In the genomic region with DNA sequence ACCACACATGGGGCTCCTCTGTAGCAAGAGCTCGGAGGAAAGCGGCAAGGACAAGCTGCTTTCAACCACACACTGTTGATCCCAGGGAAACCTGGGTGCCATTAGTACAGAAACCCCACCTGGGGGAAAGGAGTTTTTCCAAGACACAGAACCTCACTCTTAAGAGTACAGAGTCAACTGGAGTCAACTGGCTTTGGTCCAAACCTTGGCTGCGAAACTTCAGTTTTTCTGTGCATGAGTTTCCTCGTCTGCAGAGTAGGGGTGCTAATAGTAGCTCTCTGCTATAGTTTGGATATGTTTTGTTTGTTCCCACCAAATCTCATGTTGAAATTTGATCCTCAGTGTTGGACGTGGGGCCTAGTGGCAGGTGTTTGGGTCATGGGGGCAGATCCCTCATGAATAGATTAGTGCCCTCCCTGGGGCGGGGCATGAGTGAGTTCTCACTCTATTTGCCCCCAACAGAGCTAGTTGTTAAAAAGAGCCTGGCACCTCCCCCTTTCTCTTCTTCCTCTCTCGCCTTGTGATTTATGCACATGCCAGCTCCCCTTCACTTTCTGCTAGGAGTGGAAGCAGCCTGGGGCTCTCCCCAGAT, we compare ENCODE assay signal across 24 cellular contexts.
"Had no signal": no experiment of that assay in that cellular context is flagged by ENCODE, and none has a peak within 500 bp of the region (broad histone marks: within the 10 kb centered on the region; RNA-seq: fewer than 3 reads in every experiment).

No MANE protein-coding gene starts in this region.

- H3K4me3 Mint-ChIP-seq: activated T-cell treated with anti-CD3 and anti-CD28 coated beads, Interleukin-2, amount 50 U/mL, for 24 hours; activated T-helper 17 cell treated with anti-CD3 and anti-CD28 coated beads, Interleukin-2, amount 50 U/mL, for 72 hours; effector memory CD8-positive, alpha-beta T cell; natural killer cell had no signal

- H3K4me1 Mint-ChIP-seq: activated T-helper 17 cell treated with anti-CD3 and anti-CD28 coated beads, Interleukin-2, amount 50 U/mL, for 72 hours; natural killer cell had no signal

- ATAC-seq: activated naive CD4-positive, alpha-beta T cell treated with anti-CD3 and anti-CD28 coated beads, Interleukin-2, amount 50 U/mL, for 72 hours; activated T-helper 17 cell treated with anti-CD3 and anti-CD28 coated beads, Interleukin-2, amount 50 U/mL, for 72 hours; effector memory CD8-positive, alpha-beta T cell; gastrocnemius medialis; left cardiac atrium; natural killer cell; pancreas; psoas muscle; right cardiac atrium; upper lobe of right lung had no signal

- H3K27me3 Mint-ChIP-seq: activated T-cell treated with anti-CD3 and anti-CD28 coated beads, Interleukin-2, amount 50 U/mL, for 24 hours had no signal

- H3K9me3 Mint-ChIP-seq: activated naive CD4-positive, alpha-beta T cell treated with anti-CD3 and anti-CD28 coated beads, Interleukin-2, amount 50 U/mL, for 72 hours; activated T-cell treated with anti-CD3 and anti-CD28 coated beads, Interleukin-2, amount 50 U/mL, for 24 hours; activated T-helper 17 cell treated with anti-CD3 and anti-CD28 coated beads, Interleukin-2, amount 50 U/mL, for 72 hours; effector memory CD8-positive, alpha-beta T cell; natural killer cell had no signal

- H3K36me3 Mint-ChIP-seq: activated naive CD4-positive, alpha-beta T cell treated with anti-CD3 and anti-CD28 coated beads, Interleukin-2, amount 50 U/mL, for 72 hours; natural killer cell had no signal

- H3K27ac Mint-ChIP-seq: activated naive CD4-positive, alpha-beta T cell treated with anti-CD3 and anti-CD28 coated beads, Interleukin-2, amount 50 U/mL, for 72 hours; activated T-cell treated with anti-CD3 and anti-CD28 coated beads, Interleukin-2, amount 50 U/mL, for 24 hours; activated T-helper 17 cell treated with anti-CD3 and anti-CD28 coated beads, Interleukin-2, amount 50 U/mL, for 72 hours; effector memory CD8-positive, alpha-beta T cell; natural killer cell had no signal

- DNase-seq: activated CD4-positive, alpha-beta T cell treated with anti-CD3 and anti-CD28 coated beads, Interleukin-2, amount 50 U/mL, for 4 hours; activated CD8-positive, alpha-beta memory T cell treated with anti-CD3 and anti-CD28 coated beads for 24 hours; activated CD8-positive, alpha-beta memory T cell treated with anti-CD3 and anti-CD28 coated beads, Interleukin-2, amount 50 U/mL, for 4 hours; activated T-cell treated with anti-CD3 and anti-CD28 coated beads, Interleukin-2, amount 50 U/mL, for 24 hours; central memory CD4-positive, alpha-beta T cell; effector memory CD8-positive, alpha-beta T cell; esophagus squamous epithelium; gastrocnemius medialis; head of caudate nucleus; islet precursor cell; left cardiac atrium; midbrain; natural killer cell; pancreas; psoas muscle; right cardiac atrium; stimulated activated CD4-positive, alpha-beta T cell treated with anti-CD3 and anti-CD28 coated beads, Interleukin-4, amount 100 ng/mL, for 24 hours; stimulated activated naive CD4-positive, alpha-beta T cell treated with Interleukin-2 at 50 U/mL for 16 hours; substantia nigra; T-helper 9 cell; thyroid gland; upper lobe of right lung had no signal
